8 cellular contexts compared by ENCODE assay signal in the genomic region with DNA sequence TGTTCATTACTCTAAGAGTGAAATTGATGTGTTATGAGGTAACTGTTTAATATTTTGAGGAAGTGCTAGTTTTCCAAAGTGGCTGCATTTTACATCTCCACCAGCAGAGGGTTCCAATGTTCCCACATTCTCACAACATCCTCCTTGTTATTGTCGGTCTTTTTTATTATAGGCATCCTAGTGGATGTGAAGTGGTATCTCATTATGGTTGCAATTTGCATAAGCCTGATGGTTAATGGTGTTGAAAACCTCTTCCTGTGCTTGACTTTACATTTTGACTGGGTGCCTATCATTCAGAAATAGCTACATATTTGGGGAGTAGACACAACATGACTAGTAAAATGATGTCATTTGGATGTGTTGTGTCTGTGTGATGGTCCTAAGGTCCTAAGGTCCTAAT.
A peak's percentile ranks its signal among the peaks of the same experiment; 100 is the strongest.
DNase-seq lines count a peak whose midpoint lies in the region; ATAC-seq and TF ChIP-seq lines count a peak whose summit lies in the region.

No MANE protein-coding gene starts in this region.

- H3K9ac ChIP-seq in DND-41 (ENCODE audit: low read depth, low read length): no peak overlapping the region

- no peak overlapping the region for H3K4me3 Mint-ChIP-seq in progenitor cell of endocrine pancreas (ENCODE audit: low read depth)

- H3K27me3 Mint-ChIP-seq in progenitor cell of endocrine pancreas: no peaks in the 10 kb centered on the region

- no peaks in the 10 kb centered on the region for H3K4me1 ChIP-seq in DND-41 (ENCODE audit: insufficient read depth, low read length)

- H2AFZ ChIP-seq in DND-41 (ENCODE audit: low read depth, low read length): no peak overlapping the region

- no peaks in the 10 kb centered on the region for H3K9me3 Mint-ChIP-seq in progenitor cell of endocrine pancreas (ENCODE audit: low read depth)

- H3K4me3 ChIP-seq in DND-41 (ENCODE audit: low read depth in 1 of 2, low read length in 2 of 2) (no peak overlapping the region), dorsolateral prefrontal cortex (no peak overlapping the region)

- ATAC-seq in DND-41 (ENCODE audit: insufficient read depth, low read depth) (peak; percentile 37; the same call in 2 of the 3 replicates), GM19455 (IDR thresholded peaks at IDR 0.05; ENCODE audit: unreplicated experiment) (peak; percentile 91), HG03378 (IDR thresholded peaks at IDR 0.05; ENCODE audit: unreplicated experiment) (peak; percentile 94)
- no peak for ATAC-seq in activated CD4-positive, CD25-positive, alpha-beta regulatory T cell treated with anti-CD3 and anti-CD28 coated beads, Interleukin-2, amount 50 U/mL, for 24 hours

- no peaks in the 10 kb centered on the region for H3K9me3 ChIP-seq in DND-41 (ENCODE audit: insufficient read depth, low read length, severe bottlenecking)

- H3K27ac ChIP-seq in DND-41 (ENCODE audit: low read length) (no peak overlapping the region), dorsolateral prefrontal cortex (no peak overlapping the region)

- H3K36me3 Mint-ChIP-seq in progenitor cell of endocrine pancreas (ENCODE audit: insufficient read depth): no peaks in the 10 kb centered on the region

- no peak for DNase-seq in DND-41
- peak; percentile 74 for DNase-seq in NCI-H748 treated with DMSO at 0.1 percent for 48 hours (lab: John Stamatoyannopoulos, UW)
- no peak for DNase-seq in dorsolateral prefrontal cortex
- DNase-seq in progenitor cell of endocrine pancreas (ENCODE audit: low spot score, unreplicated experiment): no peak
- DNase-seq in activated CD4-positive, CD25-positive, alpha-beta regulatory T cell (lab: John Stamatoyannopoulos, UW): no peak

- H3K4me2 ChIP-seq in DND-41 (ENCODE audit: insufficient read depth, low read length): no peak overlapping the region

- H3K27me3 ChIP-seq in DND-41 (ENCODE audit: insufficient read depth, low read length, poor library complexity): no peaks in the 10 kb centered on the region
- no peaks in the 10 kb centered on the region for H3K27me3 ChIP-seq in dorsolateral prefrontal cortex

- TF ChIP-seq CTCF in DND-41 (IDR thresholded peaks at IDR 0.05; ENCODE audit: borderline replicate concordance, extremely low read depth, low read length, poor library complexity, severe bottlenecking) (peak; percentile 74), dorsolateral prefrontal cortex (IDR thresholded peaks at IDR 0.05 in 54 of 56, conservative IDR thresholded peaks at IDR 0.05 in 2 of 56; ENCODE audit: low read depth in 1 of 56, partially characterized antibody in 56 of 56) (peak in 55 of 56 donors; percentile 29 to 64 (median 52)), progenitor cell of endocrine pancreas (IDR thresholded peaks at IDR 0.05; ENCODE audit: unreplicated experiment) (peak; percentile 79)

- no peaks in the 10 kb centered on the region for H3K79me2 ChIP-seq in DND-41 (ENCODE audit: insufficient read depth, low read length)

- H3K4me1 Mint-ChIP-seq in progenitor cell of endocrine pancreas (ENCODE audit: low read depth): peaks cover 5% of the 10 kb centered on the region

- H3K36me3 ChIP-seq in DND-41 (ENCODE audit: insufficient read depth, low read length): no peaks in the 10 kb centered on the region

- no peaks in the 10 kb centered on the region for H4K20me1 ChIP-seq in DND-41 (ENCODE audit: insufficient read depth, low read length)

- intact Hi-C loops in dorsolateral prefrontal cortex (cut with DNase I): no loop called here

- H3K27ac Mint-ChIP-seq in progenitor cell of endocrine pancreas: no peak overlapping the region

Comparison
In these comparisons a context has a peak if more than half of its experiments do, and no peak if none do; other contexts are left out.
1. ATAC-seq: peak in DND-41 (single experiment), GM19455 (single experiment) and HG03378 (single experiment); none in activated CD4-positive, CD25-positive, alpha-beta regulatory T cell treated with anti-CD3 and anti-CD28 coated beads, Interleukin-2, amount 50 U/mL, for 24 hours (0 of 2).
2. Peak in every context shown above with its lines, with median percentiles within 50 percentile points of each other: CTCF ChIP-seq.